ENCODE assay signal across 17 cellular contexts in genomic region chr1:7477593-7477992, GRCh38.
"Had no signal": no experiment of that assay in that cellular context is flagged by ENCODE, and none has a peak within 500 bp of the region (broad histone marks: within the 10 kb centered on the region; RNA-seq: fewer than 3 reads in every experiment).

No MANE protein-coding gene starts in this region.

- DNase-seq: activated CD4-positive, CD25-positive, alpha-beta regulatory T cell treated with anti-CD3 and anti-CD28 coated beads, Interleukin-2, amount 50 U/mL, for 72 hours; activated naive CD4-positive, alpha-beta T cell; activated T-cell treated with anti-CD3 and anti-CD28 coated beads for 4 hours; kidney glomerular epithelial cell; naive thymus-derived CD8-positive, alpha-beta T cell; stimulated activated CD4-positive, alpha-beta T cell treated with anti-CD3 and anti-CD28 coated beads, Interleukin-4, amount 100 ng/mL, for 4 hours; stimulated activated CD8-positive, alpha-beta memory T cell treated with anti-CD3 and anti-CD28 coated beads, Interleukin-4, amount 100 ng/mL, for 48 hours; stimulated activated naive CD4-positive, alpha-beta T cell treated with Interleukin-2 at 50 U/mL for 16 hours; T-helper 1 cell; T1000; testis had no signal

- H3K27ac ChIP-seq: ascending aorta, breast epithelium, SK-N-MC had no signal

- H3K27me3 ChIP-seq: ascending aorta, breast epithelium, testis had no signal

- ATAC-seq: esophagus mucosa; naive thymus-derived CD8-positive, alpha-beta T cell had no signal

- H3K36me3 ChIP-seq: ascending aorta, breast epithelium had no signal

- H3K4me1 ChIP-seq: ascending aorta, breast epithelium had no signal

- H3K4me3 ChIP-seq: ascending aorta, breast epithelium, lung, SK-N-MC, skin epidermis, testis had no signal

- H3K9me3 ChIP-seq: ascending aorta, breast epithelium, testis had no signal
